ENCODE assay signal across 1 cellular context in genomic region chr16:30761427-30761927, GRCh38.
A peak's percentile ranks its signal among the peaks of the same experiment; 100 is the strongest.
TF ChIP-seq lines count a peak whose summit lies in the region.

No MANE protein-coding gene starts in this region.

TF ChIP-seq in HEK293, 187 proteins besides CTCF, POLR2A, EP300 and RAD21 (continued from another document):
- TF ChIP-seq BCL6B (tag by site-specific recombination; IDR thresholded peaks at IDR 0.05) (no peak), ZNF202 (tag by site-specific recombination; IDR thresholded peaks at IDR 0.05; ENCODE audit: borderline replicate concordance) (no peak), ZNF580 (tag by site-specific recombination; IDR thresholded peaks at IDR 0.05) (peak; percentile 56; the same call in 1 of the 2 replicates), ZNF391 (tag by site-specific recombination; IDR thresholded peaks at IDR 0.05; ENCODE audit: borderline replicate concordance, low read depth) (0 out of 2 replicates have a peak, but pooled peaks have one; percentile 44), ZNF19 (tag by site-specific recombination; IDR thresholded peaks at IDR 0.05; ENCODE audit: low read depth) (no peak), ZNF521 (tag by site-specific recombination; IDR thresholded peaks at IDR 0.05) (no peak), SP2 (tag by site-specific recombination; IDR thresholded peaks at IDR 0.05) (no peak), ZNF148 (tag by site-specific recombination; IDR thresholded peaks at IDR 0.05; ENCODE audit: borderline replicate concordance) (no peak), KLF16 (tag by site-specific recombination; IDR thresholded peaks at IDR 0.05) (peak; percentile 95), GFI1B (tag by site-specific recombination; IDR thresholded peaks at IDR 0.05) (0 out of 2 replicates have a peak, but pooled peaks have one; percentile 6), ZNF292 (tag by site-specific recombination; IDR thresholded peaks at IDR 0.05; ENCODE audit: borderline replicate concordance, low read depth) (no peak), EGR2 (tag by site-specific recombination; IDR thresholded peaks at IDR 0.05; ENCODE audit: low read depth) (no peak), ZBTB49 (tag by site-specific recombination; IDR thresholded peaks at IDR 0.05; ENCODE audit: low read depth) (no peak), ZEB2 (tag by site-specific recombination; IDR thresholded peaks at IDR 0.05) (peak; percentile 80), ZBTB26 (tag by site-specific recombination; optimal IDR thresholded peaks at IDR 0.05) (peak; percentile 95), GLIS2 (tag by site-specific recombination; IDR thresholded peaks at IDR 0.05) (peak; percentile 57; the same call in 1 of the 2 replicates), REST (tag by site-specific recombination; IDR thresholded peaks at IDR 0.05) (peak; percentile 65; the same call in 1 of the 2 replicates), ZBTB11 (tag by site-specific recombination; conservative IDR thresholded peaks at IDR 0.05; ENCODE audit: low read depth) (peak; percentile 76), MYNN (tag by site-specific recombination; IDR thresholded peaks at IDR 0.05; ENCODE audit: borderline replicate concordance) (peak; percentile 54; the same call in 1 of the 2 replicates), ZNF138 (tag by site-specific recombination; IDR thresholded peaks at IDR 0.05; ENCODE audit: borderline replicate concordance) (no peak), SALL2 (tag by site-specific recombination; IDR thresholded peaks at IDR 0.05; ENCODE audit: borderline replicate concordance) (no peak), ZNF692 (tag by site-specific recombination; IDR thresholded peaks at IDR 0.05) (peak; percentile 87), GLIS1 (tag by site-specific recombination; IDR thresholded peaks at IDR 0.05) (peak; percentile 63; the same call in 1 of the 2 replicates), ZNF664 (tag by site-specific recombination; IDR thresholded peaks at IDR 0.05) (no peak), ZNF544 (tag by site-specific recombination; IDR thresholded peaks at IDR 0.05) (no peak), OSR2 (tag by site-specific recombination; IDR thresholded peaks at IDR 0.05) (no peak), ZNF629 (tag by site-specific recombination; IDR thresholded peaks at IDR 0.05) (no peak), ZNF223 (tag by site-specific recombination; IDR thresholded peaks at IDR 0.05) (no peak), ZNF529 (tag by site-specific recombination; IDR thresholded peaks at IDR 0.05; ENCODE audit: insufficient replicate concordance) (no peak), ZNF221 (tag by site-specific recombination; IDR thresholded peaks at IDR 0.05; ENCODE audit: borderline replicate concordance) (no peak), ZNF2 (tag by site-specific recombination; IDR thresholded peaks at IDR 0.05) (peak; percentile 72; the same call in 1 of the 2 replicates), ZNF211 (tag by site-specific recombination; IDR thresholded peaks at IDR 0.05; ENCODE audit: low read depth) (no peak), ZNF311 (tag by site-specific recombination; IDR thresholded peaks at IDR 0.05; ENCODE audit: borderline replicate concordance) (no peak), ZNF670 (tag by site-specific recombination; IDR thresholded peaks at IDR 0.05; ENCODE audit: low read depth) (no peak)
- TF ChIP-seq, protein P1, sequence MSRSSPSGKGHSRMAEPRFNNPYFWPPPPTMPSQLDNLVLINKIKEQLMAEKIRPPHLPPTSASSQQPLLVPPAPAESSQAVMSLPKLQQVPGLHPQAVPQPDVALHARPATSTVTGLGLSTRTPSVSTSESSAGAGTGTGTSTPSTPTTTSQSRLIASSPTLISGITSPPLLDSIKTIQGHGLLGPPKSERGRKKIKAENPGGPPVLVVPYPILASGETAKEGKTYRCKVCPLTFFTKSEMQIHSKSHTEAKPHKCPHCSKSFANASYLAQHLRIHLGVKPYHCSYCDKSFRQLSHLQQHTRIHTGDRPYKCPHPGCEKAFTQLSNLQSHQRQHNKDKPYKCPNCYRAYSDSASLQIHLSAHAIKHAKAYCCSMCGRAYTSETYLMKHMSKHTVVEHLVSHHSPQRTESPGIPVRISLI (tag by site-specific recombination; IDR thresholded peaks at IDR 0.05) = no peak
- TF ChIP-seq, protein P2, sequence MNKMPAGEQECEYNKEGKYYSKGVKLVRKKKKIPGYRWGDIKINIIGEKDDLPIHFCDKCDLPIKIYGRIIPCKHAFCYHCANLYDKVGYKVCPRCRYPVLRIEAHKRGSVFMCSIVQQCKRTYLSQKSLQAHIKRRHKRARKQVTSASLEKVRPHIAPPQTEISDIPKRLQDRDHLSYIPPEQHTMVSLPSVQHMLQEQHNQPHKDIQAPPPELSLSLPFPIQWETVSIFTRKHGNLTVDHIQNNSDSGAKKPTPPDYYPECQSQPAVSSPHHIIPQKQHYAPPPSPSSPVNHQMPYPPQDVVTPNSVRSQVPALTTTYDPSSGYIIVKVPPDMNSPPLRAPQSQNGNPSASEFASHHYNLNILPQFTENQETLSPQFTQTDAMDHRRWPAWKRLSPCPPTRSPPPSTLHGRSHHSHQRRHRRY (tag by site-specific recombination; IDR thresholded peaks at IDR 0.05) = 0 out of 2 replicates have a peak, but pooled peaks have one; percentile 43
- TF ChIP-seq, protein P3, sequence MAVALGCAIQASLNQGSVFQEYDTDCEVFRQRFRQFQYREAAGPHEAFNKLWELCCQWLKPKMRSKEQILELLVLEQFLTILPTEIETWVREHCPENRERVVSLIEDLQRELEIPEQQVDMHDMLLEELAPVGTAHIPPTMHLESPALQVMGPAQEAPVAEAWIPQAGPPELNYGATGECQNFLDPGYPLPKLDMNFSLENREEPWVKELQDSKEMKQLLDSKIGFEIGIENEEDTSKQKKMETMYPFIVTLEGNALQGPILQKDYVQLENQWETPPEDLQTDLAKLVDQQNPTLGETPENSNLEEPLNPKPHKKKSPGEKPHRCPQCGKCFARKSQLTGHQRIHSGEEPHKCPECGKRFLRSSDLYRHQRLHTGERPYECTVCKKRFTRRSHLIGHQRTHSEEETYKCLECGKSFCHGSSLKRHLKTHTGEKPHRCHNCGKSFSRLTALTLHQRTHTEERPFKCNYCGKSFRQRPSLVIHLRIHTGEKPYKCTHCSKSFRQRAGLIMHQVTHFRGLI (tag by site-specific recombination; IDR thresholded peaks at IDR 0.05) = peak; percentile 11; the same call in 1 of the 2 replicates
TF ChIP-seq in HEK293: peak in this region for 59.
